In genomic region chr3:24678441-24678865, GRCh38 we compare ENCODE assay signal across 9 cellular contexts.
DNase-seq lines count a peak whose midpoint lies in the region; ATAC-seq, FAIRE-seq and TF ChIP-seq lines count a peak whose summit lies in the region.
"Had no signal": no experiment of that assay in that cellular context is flagged by ENCODE, and none has a peak within 500 bp of the region (broad histone marks: within the 10 kb centered on the region; RNA-seq: fewer than 3 reads in every experiment).

No MANE protein-coding gene starts in this region.

- no peaks in the 10 kb centered on the region for H3F3A ChIP-seq in PC-3 (ENCODE audit: low read length, unreplicated experiment)

- peaks cover 9% of the 10 kb centered on the region for H3K4me1 Mint-ChIP-seq in WTC11

- no peak for TF ChIP-seq RAD21 in A549 (conservative IDR thresholded peaks at IDR 0.05 in 1 of 2, IDR thresholded peaks at IDR 0.05 in 1 of 2)

- H3K14ac ChIP-seq in neuronal stem cell (ENCODE audit: low read length), result no peak overlapping the region

- POLR2A ChIA-PET in A549 (lab: Yijun Ruan, JAX), result no interaction called here
- POLR2A ChIA-PET in PC-3 (lab: Charles Lee; ENCODE audit: unreplicated experiment), result interaction anchor here (0.6 to 0.7 kb wide), 2 partner anchors 175 to 425 kb away, joined by 3 read pairs; no protein-coding TSS in a partner anchor
- POLR2A ChIA-PET in WTC11 (lab: Charles Lee), result no interaction called here
- POLR2A ChIA-PET in OCI-LY7 (lab: Charles Lee), result interaction anchor here (0.7 kb wide), 1 partner anchor 29 kb away, joined by 3 read pairs; no protein-coding TSS in a partner anchor

- no peak overlapping the region for H4K8ac ChIP-seq in neuronal stem cell (ENCODE audit: low read depth, low read length)

- intact Hi-C loops in PC-3 (cut with micrococcal nuclease) (loop anchor here (1.0 to 2.0 kb wide), 2 partner anchors 20 to 31 kb away; no protein-coding TSS in a partner anchor), OCI-LY7 (cut with micrococcal nuclease; ENCODE audit: unreplicated experiment) (no loop called here)

- H3K9me3 Mint-ChIP-seq in WTC11, result peaks cover 9% of the 10 kb centered on the region; the same call in 1 of the 2 replicates
- H3K9me3 Mint-ChIP-seq: nephron had no signal

- CTCF ChIA-PET in A549 (lab: Yijun Ruan, JAX), result interaction anchor here (1.5 to 6.7 kb wide), 2 partner anchors 492 to 681 kb away, joined by 3 to 44 read pairs; no protein-coding TSS in a partner anchor
- CTCF ChIA-PET in PC-3 (lab: Charles Lee), result interaction anchor here (0.6 kb wide), 1 partner anchor 688 kb away, joined by 3 read pairs; no protein-coding TSS in a partner anchor
- CTCF ChIA-PET in WTC11 (lab: Charles Lee), result no interaction called here
- CTCF ChIA-PET in OCI-LY7 (lab: Charles Lee; ENCODE audit: unreplicated experiment), result no interaction called here

- H3K36me3 ChIP-seq in PC-3 (ENCODE audit: low read depth, low read length) (no peaks in the 10 kb centered on the region), fibroblast of lung (ENCODE audit: control insufficient read depth, insufficient read depth, low read length) (no peaks in the 10 kb centered on the region), neuronal stem cell (replicated peaks in 1 of 2; ENCODE audit: control insufficient read depth in 2 of 2, insufficient read depth in 2 of 2, low read length in 2 of 2) (no peaks in the 10 kb centered on the region), OCI-LY7 (ENCODE audit: insufficient read depth, low read length) (no peaks in the 10 kb centered on the region)

- peaks cover 15% of the 10 kb centered on the region for H3K4me1 ChIP-seq in A549
- H3K4me1 ChIP-seq in PC-3 (ENCODE audit: insufficient read depth, low read length), result peaks cover 27% of the 10 kb centered on the region
- peaks cover 4% of the 10 kb centered on the region for H3K4me1 ChIP-seq in fibroblast of lung (ENCODE audit: control insufficient read depth, extremely low read depth, insufficient read depth, low read length)
- H3K4me1 ChIP-seq in neuronal stem cell (ENCODE audit: control insufficient read depth in 2 of 2, insufficient read depth in 1 of 2, low read depth in 1 of 2, low read length in 2 of 2), result no peaks in the 10 kb centered on the region
- H3K4me1 ChIP-seq in OCI-LY7 (ENCODE audit: insufficient read depth, low read length, poor library complexity, severe bottlenecking), result no peaks in the 10 kb centered on the region

- H3K27me3 ChIP-seq in PC-3 (ENCODE audit: low read length) (no peaks in the 10 kb centered on the region), fibroblast of lung (ENCODE audit: control insufficient read depth, insufficient read depth, low read length) (no peaks in the 10 kb centered on the region), neuronal stem cell (ENCODE audit: control insufficient read depth in 3 of 3, insufficient read depth in 3 of 3, low read depth in 1 of 3, low read length in 3 of 3) (no peaks in the 10 kb centered on the region)

- H2BK15ac ChIP-seq in neuronal stem cell (ENCODE audit: low read length), result no peak overlapping the region

- no peaks in the 10 kb centered on the region for H3K79me1 ChIP-seq in neuronal stem cell (ENCODE audit: low read depth, low read length)

- peak overlapping the region; percentile 37 for H3K4me2 ChIP-seq in A549
- peak overlapping the region; percentile 84 for H3K4me2 ChIP-seq in PC-3 (ENCODE audit: low read length)
- H3K4me2 ChIP-seq in fibroblast of lung (ENCODE audit: extremely low read depth, insufficient read depth, low read length), result peak overlapping the region; percentile 55
- no peak overlapping the region for H3K4me2 ChIP-seq in neuronal stem cell (ENCODE audit: insufficient read depth, low read length, poor library complexity, severe bottlenecking)
- no peak overlapping the region for H3K4me2 ChIP-seq in OCI-LY7 (ENCODE audit: low read length)

- H3K23ac ChIP-seq in neuronal stem cell (ENCODE audit: low read depth, low read length, poor library complexity), result no peak overlapping the region

- no peak for DNase-seq in A549 (ENCODE audit: low read depth in 1 of 2, low spot score in 1 of 2)
- DNase-seq in PC-3, result peak; percentile 93
- DNase-seq in fibroblast of lung (ENCODE audit: low read depth in 2 of 2), result peak; percentile 96 to 97
- no peak for DNase-seq in Ammon's horn (ENCODE audit: low spot score)
- no peak for DNase-seq in WTC11 (ENCODE audit: low spot score)
- no peak for DNase-seq in neuronal stem cell (ENCODE audit: low spot score)
- no peak for DNase-seq in OCI-LY7 (ENCODE audit: low spot score)

- 55% methylated on average over 7 of the region's 7 CpGs for WGBS in A549 (ENCODE audit: missing lambda C conversion rate)
- no CpG with 5 or more reads among the region's 7 CpGs for WGBS in neuronal stem cell (ENCODE audit: extremely low coverage in 2 of 2, insufficient read length in 2 of 2, insufficient replicate concordance in 1 of 2), 2 donors

- no TSS peak for BruUV-seq in PC-3 (replicated peaks; lab: Mats Ljungman, UMichigan)
- no TSS peak for BruUV-seq in OCI-LY7 (replicated peaks; lab: Mats Ljungman, UMichigan)

- H3K4ac ChIP-seq in neuronal stem cell (ENCODE audit: low read length), result no peak overlapping the region

- no peak overlapping the region for H2AK5ac ChIP-seq in neuronal stem cell (ENCODE audit: low read depth, low read length)

- TF ChIP-seq EP300 in A549 (IDR thresholded peaks at IDR 0.05), result no peak

- H4K20me1 ChIP-seq in PC-3 (ENCODE audit: low read length) (no peaks in the 10 kb centered on the region), fibroblast of lung (ENCODE audit: control insufficient read depth, extremely low read depth, insufficient read depth, low read length) (no peaks in the 10 kb centered on the region), OCI-LY7 (ENCODE audit: insufficient read depth, low read length) (no peaks in the 10 kb centered on the region)

- H2BK120ac ChIP-seq in neuronal stem cell (ENCODE audit: low read depth, low read length), result no peak overlapping the region

- H3K79me2 ChIP-seq in PC-3 (ENCODE audit: low read length) (no peaks in the 10 kb centered on the region), fibroblast of lung (ENCODE audit: control insufficient read depth, insufficient read depth, low read length) (no peaks in the 10 kb centered on the region), OCI-LY7 (ENCODE audit: insufficient read depth, low read depth, low read length) (no peaks in the 10 kb centered on the region)

- H2AFZ ChIP-seq in PC-3 (ENCODE audit: low read length) (peak overlapping the region; percentile 53), fibroblast of lung (ENCODE audit: low read length) (no peak overlapping the region), neuronal stem cell (ENCODE audit: low read length) (no peak overlapping the region), OCI-LY7 (ENCODE audit: low read length) (no peak overlapping the region)

- no peak overlapping the region for H3K4me3 ChIP-seq in A549
- H3K4me3 ChIP-seq in PC-3 (ENCODE audit: low read length), result peak overlapping the region; percentile 60
- H3K4me3 ChIP-seq in fibroblast of lung (replicated peaks in 1 of 4; ENCODE audit: control extremely low read depth in 1 of 4, insufficient read depth in 1 of 4, low read depth in 3 of 4, low read length in 4 of 4), result peak overlapping the region in 2 of 4 experiments; percentile 36 to 51
- no peak overlapping the region for H3K4me3 ChIP-seq in neuronal stem cell (ENCODE audit: low read length in 2 of 2)
- H3K4me3 ChIP-seq in OCI-LY7 (ENCODE audit: low read depth, low read length, poor library complexity, severe bottlenecking), result no peak overlapping the region

- no peaks in the 10 kb centered on the region for H3K36me3 Mint-ChIP-seq in WTC11

- ATAC-seq in A549 (no peak), GM21423 (IDR thresholded peaks at IDR 0.05; ENCODE audit: unreplicated experiment) (peak; percentile 45), PC-3 (peak; percentile 78), WTC11 (no peak)

- H2BK12ac ChIP-seq in neuronal stem cell (ENCODE audit: low read length), result no peak overlapping the region

- H2BK5ac ChIP-seq in neuronal stem cell (ENCODE audit: low read length), result no peak overlapping the region

- H4K91ac ChIP-seq in neuronal stem cell (ENCODE audit: low read depth, low read length, poor library complexity), result no peak overlapping the region

- H3K18ac ChIP-seq in neuronal stem cell (ENCODE audit: low read length), result no peak overlapping the region

- TF ChIP-seq CTCF in A549 (IDR thresholded peaks at IDR 0.05) (no peak), PC-3 (conservative IDR thresholded peaks at IDR 0.05; ENCODE audit: low read depth, low read length) (no peak), fibroblast of lung (conservative IDR thresholded peaks at IDR 0.05 in 1 of 2, IDR thresholded peaks at IDR 0.05 in 1 of 2; ENCODE audit: low read depth in 1 of 2, low read length in 2 of 2) (no peak), WTC11 (IDR thresholded peaks at IDR 0.05) (no peak), OCI-LY7 (conservative IDR thresholded peaks at IDR 0.05; ENCODE audit: low read length) (no peak)

- H3K4me3 Mint-ChIP-seq in WTC11, result no peak overlapping the region
- H3K4me3 Mint-ChIP-seq: nephron had no signal

- TF ChIP-seq POLR2A in A549 (IDR thresholded peaks at IDR 0.05; ENCODE audit: low read length), result no peak

- FAIRE-seq in A549 (lab: Jason Lieb, UNC), result no peak

- H3K9me3 ChIP-seq in A549, result no peaks in the 10 kb centered on the region
- H3K9me3 ChIP-seq in PC-3 (ENCODE audit: low read length), result no peaks in the 10 kb centered on the region
- no peaks in the 10 kb centered on the region for H3K9me3 ChIP-seq in fibroblast of lung (ENCODE audit: control insufficient read depth, insufficient read depth, low read depth, low read length)
- H3K9me3 ChIP-seq in neuronal stem cell (replicated peaks in 1 of 2; ENCODE audit: control insufficient read depth in 2 of 2, insufficient read depth in 1 of 2, low read depth in 1 of 2, low read length in 2 of 2), result no peaks in the 10 kb centered on the region
- no peaks in the 10 kb centered on the region for H3K9me3 ChIP-seq in OCI-LY7 (ENCODE audit: low read length)

- 0 out of 2 replicates have a peak overlapping the region, but pooled peaks have one; percentile 2 for H3K9ac ChIP-seq in PC-3 (ENCODE audit: low read length)
- H3K9ac ChIP-seq in fibroblast of lung (ENCODE audit: insufficient read depth, low read length), result no peak overlapping the region
- no peak overlapping the region for H3K9ac ChIP-seq in neuronal stem cell (ENCODE audit: low read depth, low read length, poor library complexity)

- H3K27ac ChIP-seq in A549, result 0 out of 6 replicates have a peak overlapping the region, but pooled peaks of 1 of the 2 experiments have one; percentile 20
- H3K27ac ChIP-seq in PC-3 (ENCODE audit: low read length), result peak overlapping the region; percentile 27
- H3K27ac ChIP-seq in fibroblast of lung (ENCODE audit: insufficient read depth, low read length), result no peak overlapping the region
- H3K27ac ChIP-seq in neuronal stem cell (replicated peaks; ENCODE audit: low read length), result no peak overlapping the region
- H3K27ac ChIP-seq in OCI-LY7 (ENCODE audit: low read depth, low read length, poor library complexity, severe bottlenecking), result no peak overlapping the region

- H3K27ac Mint-ChIP-seq in WTC11, result no peak overlapping the region
- H3K27ac Mint-ChIP-seq: nephron had no signal

- H3K9me2 ChIP-seq in PC-3 (replicated peaks; ENCODE audit: low read length), result no peaks in the 10 kb centered on the region
- H3K9me2 ChIP-seq in OCI-LY7 (ENCODE audit: insufficient read depth, low read length), result no peaks in the 10 kb centered on the region

- H3K27me3 Mint-ChIP-seq in WTC11 (ENCODE audit: low read depth), result no peaks in the 10 kb centered on the region

Comparison
In these comparisons a context has a peak if more than half of its experiments do, and no peak if none do; other contexts are left out.
1. ATAC-seq: peak in GM21423 (single experiment) and PC-3 (single experiment); none in A549 (0 of 2) and WTC11 (single experiment).
2. DNase-seq: peak in PC-3 (single experiment) and fibroblast of lung (2 of 2); none in A549 (0 of 2), Ammon's horn (single experiment), WTC11 (single experiment), neuronal stem cell (single experiment) and OCI-LY7 (single experiment).
3. H3K4me2 ChIP-seq: peak in A549 (single experiment), PC-3 (single experiment) and fibroblast of lung (single experiment); none in neuronal stem cell (single experiment) and OCI-LY7 (single experiment).
4. CTCF ChIA-PET loops: an anchor here in A549 (1.5 to 6.7 kb wide) and PC-3 (0.6 kb wide); none called in WTC11 and OCI-LY7.
5. POLR2A ChIA-PET loops: an anchor here in PC-3 (0.6 to 0.7 kb wide) and OCI-LY7 (0.7 kb wide); none called in A549 and WTC11.